In the genomic region with DNA sequence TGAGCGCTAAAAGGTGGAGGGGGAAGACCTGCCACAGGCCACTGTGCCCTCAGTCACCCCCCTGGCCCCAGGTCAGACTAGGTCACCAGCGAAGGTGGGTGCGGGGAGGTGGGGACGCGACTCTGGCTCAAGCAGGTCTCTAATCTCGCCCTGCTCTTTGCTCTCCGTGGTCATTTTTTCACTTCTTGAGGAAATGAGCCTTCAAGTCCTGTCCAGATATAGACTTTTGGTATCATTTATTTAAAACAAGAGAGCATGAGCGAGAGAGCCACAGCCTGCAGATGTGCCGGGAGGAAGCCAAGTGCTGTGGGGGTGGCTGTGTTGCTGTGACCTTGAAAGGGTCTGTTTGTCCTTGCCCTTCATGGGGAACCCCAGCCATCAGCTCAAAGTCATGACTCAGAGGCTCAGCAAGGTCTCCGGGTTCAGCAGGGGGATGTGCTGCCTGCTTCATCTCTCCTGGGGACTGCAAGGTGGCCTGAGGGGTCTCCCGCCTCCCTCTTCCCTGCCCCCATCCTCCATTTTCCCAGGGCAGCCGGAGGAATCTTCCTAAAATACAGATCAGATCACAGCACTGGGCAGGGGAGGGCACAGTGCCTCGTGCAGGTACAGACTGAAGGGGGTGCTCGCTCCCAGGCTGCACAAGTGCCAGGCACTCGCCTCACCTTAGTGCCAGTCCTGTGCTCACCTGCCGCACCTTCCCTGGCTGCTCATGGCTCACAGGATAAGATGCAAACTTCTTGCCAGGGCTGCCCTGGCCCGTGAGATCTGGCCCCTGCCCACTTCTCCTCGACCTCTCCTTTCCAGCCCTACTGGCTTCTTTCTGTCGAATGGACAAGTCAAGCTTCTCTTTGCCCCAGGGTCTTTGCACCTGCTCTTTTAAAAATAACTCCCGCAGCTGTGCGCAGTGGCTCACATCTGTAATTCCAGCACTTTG, we compare ENCODE assay signal across 1 cellular context.
A peak's percentile ranks its signal among the peaks of the same experiment; 100 is the strongest.
TF ChIP-seq lines count a peak whose summit lies in the region.

No MANE protein-coding gene starts in this region.

TF ChIP-seq in GM12878, 131 proteins besides CTCF, POLR2A, EP300 and RAD21:
- TF ChIP-seq SIX5 (IDR thresholded peaks at IDR 0.05; ENCODE audit: low read depth, low read length, severe bottlenecking) (no peak), TBL1XR1 (IDR thresholded peaks at IDR 0.05; ENCODE audit: low read depth, low read length) (no peak), ZBED1 (IDR thresholded peaks at IDR 0.05; ENCODE audit: borderline replicate concordance) (no peak), SP1 (IDR thresholded peaks at IDR 0.05; ENCODE audit: low read depth, low read length) (no peak), SREBF2 (IDR thresholded peaks at IDR 0.05; ENCODE audit: low read length) (no peak), FOXM1 (IDR thresholded peaks at IDR 0.05; ENCODE audit: low read depth, low read length) (no peak), ZNF274 (IDR thresholded peaks at IDR 0.05; ENCODE audit: insufficient read depth, insufficient read length) (no peak), BHLHE40 (IDR thresholded peaks at IDR 0.05; ENCODE audit: borderline replicate concordance in 1 of 2, low read depth in 2 of 2, low read length in 1 of 2) (no peak), PRDM15 (CRISPR knock-in tag; IDR thresholded peaks at IDR 0.05) (no peak), EED (IDR thresholded peaks at IDR 0.05; ENCODE audit: low read depth) (no peak), ZNF24 (IDR thresholded peaks at IDR 0.05) (no peak), SMAD1 (IDR thresholded peaks at IDR 0.05; ENCODE audit: low read depth, partially characterized antibody) (no peak), ETV6 (conservative IDR thresholded peaks at IDR 0.05 in 1 of 2, IDR thresholded peaks at IDR 0.05 in 1 of 2; ENCODE audit: borderline replicate concordance in 1 of 2, low read depth in 1 of 2) (0 out of 4 replicates have a peak, but pooled peaks of 1 of the 2 experiments have one; percentile 20), HDGF (IDR thresholded peaks at IDR 0.05) (no peak), NR2F1 (conservative IDR thresholded peaks at IDR 0.05) (peak; percentile 81), SREBF1 (IDR thresholded peaks at IDR 0.05; ENCODE audit: low read length) (no peak), CBX3 (IDR thresholded peaks at IDR 0.05; ENCODE audit: borderline replicate concordance, low read depth) (no peak), ESRRA (IDR thresholded peaks at IDR 0.05; ENCODE audit: low read length) (peak; percentile 97; the same call in 1 of the 2 replicates), SPI1 (IDR thresholded peaks at IDR 0.05; ENCODE audit: borderline replicate concordance, insufficient read depth, low read depth, low read length) (no peak), ZNF207 (IDR thresholded peaks at IDR 0.05; ENCODE audit: borderline replicate concordance) (no peak), FOXK2 (IDR thresholded peaks at IDR 0.05) (no peak), RELA (IDR thresholded peaks at IDR 0.05; ENCODE audit: borderline replicate concordance, partially characterized antibody) (no peak)
- TF ChIP-seq, protein P1, sequence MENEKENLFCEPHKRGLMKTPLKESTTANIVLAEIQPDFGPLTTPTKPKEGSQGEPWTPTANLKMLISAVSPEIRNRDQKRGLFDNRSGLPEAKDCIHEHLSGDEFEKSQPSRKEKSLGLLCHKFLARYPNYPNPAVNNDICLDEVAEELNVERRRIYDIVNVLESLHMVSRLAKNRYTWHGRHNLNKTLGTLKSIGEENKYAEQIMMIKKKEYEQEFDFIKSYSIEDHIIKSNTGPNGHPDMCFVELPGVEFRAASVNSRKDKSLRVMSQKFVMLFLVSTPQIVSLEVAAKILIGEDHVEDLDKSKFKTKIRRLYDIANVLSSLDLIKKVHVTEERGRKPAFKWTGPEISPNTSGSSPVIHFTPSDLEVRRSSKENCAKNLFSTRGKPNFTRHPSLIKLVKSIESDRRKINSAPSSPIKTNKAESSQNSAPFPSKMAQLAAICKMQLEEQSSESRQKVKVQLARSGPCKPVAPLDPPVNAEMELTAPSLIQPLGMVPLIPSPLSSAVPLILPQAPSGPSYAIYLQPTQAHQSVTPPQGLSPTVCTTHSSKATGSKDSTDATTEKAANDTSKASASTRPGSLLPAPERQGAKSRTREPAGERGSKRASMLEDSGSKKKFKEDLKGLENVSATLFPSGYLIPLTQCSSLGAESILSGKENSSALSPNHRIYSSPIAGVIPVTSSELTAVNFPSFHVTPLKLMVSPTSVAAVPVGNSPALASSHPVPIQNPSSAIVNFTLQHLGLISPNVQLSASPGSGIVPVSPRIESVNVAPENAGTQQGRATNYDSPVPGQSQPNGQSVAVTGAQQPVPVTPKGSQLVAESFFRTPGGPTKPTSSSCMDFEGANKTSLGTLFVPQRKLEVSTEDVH (IDR thresholded peaks at IDR 0.05; ENCODE audit: low read depth, partially characterized antibody): no peak
- TF ChIP-seq, protein P2, sequence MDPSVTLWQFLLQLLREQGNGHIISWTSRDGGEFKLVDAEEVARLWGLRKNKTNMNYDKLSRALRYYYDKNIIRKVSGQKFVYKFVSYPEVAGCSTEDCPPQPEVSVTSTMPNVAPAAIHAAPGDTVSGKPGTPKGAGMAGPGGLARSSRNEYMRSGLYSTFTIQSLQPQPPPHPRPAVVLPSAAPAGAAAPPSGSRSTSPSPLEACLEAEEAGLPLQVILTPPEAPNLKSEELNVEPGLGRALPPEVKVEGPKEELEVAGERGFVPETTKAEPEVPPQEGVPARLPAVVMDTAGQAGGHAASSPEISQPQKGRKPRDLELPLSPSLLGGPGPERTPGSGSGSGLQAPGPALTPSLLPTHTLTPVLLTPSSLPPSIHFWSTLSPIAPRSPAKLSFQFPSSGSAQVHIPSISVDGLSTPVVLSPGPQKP (IDR thresholded peaks at IDR 0.05; ENCODE audit: low read depth, low read length): no peak
- TF ChIP-seq, protein P3, sequence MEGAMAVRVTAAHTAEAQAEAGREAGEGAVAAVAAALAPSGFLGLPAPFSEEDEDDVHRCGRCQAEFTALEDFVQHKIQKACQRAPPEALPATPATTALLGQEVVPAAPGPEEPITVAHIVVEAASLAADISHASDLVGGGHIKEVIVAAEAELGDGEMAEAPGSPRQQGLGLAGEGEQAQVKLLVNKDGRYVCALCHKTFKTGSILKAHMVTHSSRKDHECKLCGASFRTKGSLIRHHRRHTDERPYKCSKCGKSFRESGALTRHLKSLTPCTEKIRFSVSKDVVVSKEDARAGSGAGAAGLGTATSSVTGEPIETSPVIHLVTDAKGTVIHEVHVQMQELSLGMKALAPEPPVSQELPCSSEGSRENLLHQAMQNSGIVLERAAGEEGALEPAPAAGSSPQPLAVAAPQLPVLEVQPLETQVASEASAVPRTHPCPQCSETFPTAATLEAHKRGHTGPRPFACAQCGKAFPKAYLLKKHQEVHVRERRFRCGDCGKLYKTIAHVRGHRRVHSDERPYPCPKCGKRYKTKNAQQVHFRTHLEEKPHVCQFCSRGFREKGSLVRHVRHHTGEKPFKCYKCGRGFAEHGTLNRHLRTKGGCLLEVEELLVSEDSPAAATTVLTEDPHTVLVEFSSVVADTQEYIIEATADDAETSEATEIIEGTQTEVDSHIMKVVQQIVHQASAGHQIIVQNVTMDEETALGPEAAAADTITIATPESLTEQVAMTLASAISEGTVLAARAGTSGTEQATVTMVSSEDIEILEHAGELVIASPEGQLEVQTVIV (IDR thresholded peaks at IDR 0.05; ENCODE audit: borderline replicate concordance, partially characterized antibody): no peak
